ENCODE assay signal across 15 cellular contexts in the genomic region with DNA sequence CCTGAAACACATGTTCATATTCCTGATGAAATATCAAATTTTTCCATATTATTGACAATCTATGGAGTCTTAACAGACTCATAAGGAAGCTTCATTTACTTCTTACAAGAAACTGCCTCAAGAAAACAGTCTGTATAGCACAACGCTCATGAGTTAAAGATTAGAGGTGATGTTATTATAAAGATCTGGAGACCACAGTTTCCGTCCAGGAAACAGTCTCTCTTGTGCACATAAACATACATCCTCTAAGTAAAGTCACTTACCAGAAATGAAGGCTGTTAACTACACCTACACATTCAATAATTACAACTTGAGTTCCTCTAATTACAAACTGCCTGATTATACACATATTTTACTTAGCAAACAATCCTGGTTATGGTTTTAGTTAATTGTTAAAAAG.
A peak's percentile ranks its signal among the peaks of the same experiment; 100 is the strongest.
DNase-seq lines count a peak whose midpoint lies in the region; ATAC-seq and TF ChIP-seq lines count a peak whose summit lies in the region.
"Had no signal": no experiment of that assay in that cellular context is flagged by ENCODE, and none has a peak within 500 bp of the region (broad histone marks: within the 10 kb centered on the region; RNA-seq: fewer than 3 reads in every experiment).

No MANE protein-coding gene starts in this region.

- H3K36me3 Mint-ChIP-seq in CD8-positive, alpha-beta memory T cell = peaks cover 10 to 25% (median 15%) of the 10 kb centered on the region in 3 donors
- peaks cover 33% of the 10 kb centered on the region for H3K36me3 Mint-ChIP-seq in activated T-helper 1 cell treated with anti-CD3 and anti-CD28 coated beads, Interleukin-12 subunit alpha, Interleukin-12 subunit beta, Interleukin-2, Interleukin-4 antibody, amounts not matched to agents 30 ng/mL and 10 ng/mL and 1 ng/mL, durations not matched to agents 14 hours and 24 hours and 36 hours (ENCODE audit: low read depth)
- H3K36me3 Mint-ChIP-seq in naive B cell = peaks cover 18 to 27% of the 10 kb centered on the region in 2 donors

- H3K4me3 ChIP-seq in CD8-positive, alpha-beta memory T cell (ENCODE audit: low read length) = peak overlapping the region; percentile 66
- H3K4me3 ChIP-seq in testis = no peak overlapping the region

- no peak for TF ChIP-seq POLR2A in testis (IDR thresholded peaks at IDR 0.05)

- peak overlapping the region; percentile 91 to 98 (median 96) for H3K27ac Mint-ChIP-seq in CD8-positive, alpha-beta memory T cell
- H3K27ac Mint-ChIP-seq in activated T-helper 1 cell treated with anti-CD3 and anti-CD28 coated beads, Interleukin-12 subunit alpha, Interleukin-12 subunit beta, Interleukin-2, Interleukin-4 antibody, amounts not matched to agents 30 ng/mL and 10 ng/mL and 1 ng/mL, durations not matched to agents 14 hours and 24 hours and 36 hours = peak overlapping the region; percentile 92
- H3K27ac Mint-ChIP-seq in naive B cell = peak overlapping the region; percentile 86 to 96 (median 92)

- CTCF ChIA-PET in CD8-positive, alpha-beta memory T cell (lab: Charles Lee) = interaction anchor here (0.9 to 1.2 kb wide), 2 partner anchors 12 to 41 kb away, joined by 3 to 4 read pairs; no protein-coding TSS in a partner anchor

- H3K4me3 Mint-ChIP-seq in CD8-positive, alpha-beta memory T cell = peak overlapping the region; percentile 90 to 100 (median 95)
- peak overlapping the region; percentile 94 for H3K4me3 Mint-ChIP-seq in activated T-helper 1 cell treated with anti-CD3 and anti-CD28 coated beads, Interleukin-12 subunit alpha, Interleukin-12 subunit beta, Interleukin-2, Interleukin-4 antibody, amounts not matched to agents 30 ng/mL and 10 ng/mL and 1 ng/mL, durations not matched to agents 14 hours and 24 hours and 36 hours
- H3K4me3 Mint-ChIP-seq in naive B cell = peak overlapping the region; percentile 74 to 93 (median 86)

- H3K9me3 Mint-ChIP-seq in CD8-positive, alpha-beta memory T cell = no peaks in the 10 kb centered on the region
- H3K9me3 Mint-ChIP-seq in activated T-helper 1 cell treated with anti-CD3 and anti-CD28 coated beads, Interleukin-12 subunit alpha, Interleukin-12 subunit beta, Interleukin-2, Interleukin-4 antibody, amounts not matched to agents 30 ng/mL and 10 ng/mL and 1 ng/mL, durations not matched to agents 14 hours and 24 hours and 36 hours = no peaks in the 10 kb centered on the region
- H3K9me3 Mint-ChIP-seq in naive B cell = no peaks in the 10 kb centered on the region

- POLR2A ChIA-PET in CD8-positive, alpha-beta memory T cell (lab: Charles Lee) = interaction anchor here (0.6 kb wide), 2 partner anchors 43 to 282 kb away, joined by 5 to 7 read pairs; no protein-coding TSS in a partner anchor

- peaks cover 46% of the 10 kb centered on the region for H3K4me1 ChIP-seq in CD8-positive, alpha-beta memory T cell (ENCODE audit: insufficient read depth, low read length)
- no peaks in the 10 kb centered on the region for H3K4me1 ChIP-seq in testis
- H3K4me1 ChIP-seq: heart left ventricle had no signal

- intact Hi-C loops in activated T-helper 1 cell treated with anti-CD3 and anti-CD28 coated beads, Interleukin-12 subunit alpha, Interleukin-12 subunit beta, Interleukin-2, Interleukin-4 antibody, amounts not matched to agents 30 ng/mL and 10 ng/mL and 1 ng/mL, durations not matched to agents 14 hours and 24 hours and 36 hours (cut with micrococcal nuclease) = loop anchor here (1.0 to 2.0 kb wide), 4 partner anchors 12 to 33 kb away; no protein-coding TSS in a partner anchor
- intact Hi-C loops in posterior cingulate gyrus (cut with DNase I) = no loop called here
- intact Hi-C loops in testis (cut with DNase I; ENCODE audit: low total_unique reads) = no loop called here

- ATAC-seq in HG03064 (IDR thresholded peaks at IDR 0.05; ENCODE audit: low read depth, unreplicated experiment) (peak; percentile 59), naive B cell (ENCODE audit: low read depth in 2 of 2) (peak; percentile 97)
- ATAC-seq: heart left ventricle, SK-N-SH treated with all-trans-retinoic acid at 6 μM for 48 hours had no signal

- 88 to 90% methylated on average over 2 of the region's 2 CpGs for WGBS in testis, 2 donors

- no peaks in the 10 kb centered on the region for H3K27me3 Mint-ChIP-seq in CD8-positive, alpha-beta memory T cell
- H3K27me3 Mint-ChIP-seq in activated T-helper 1 cell treated with anti-CD3 and anti-CD28 coated beads, Interleukin-12 subunit alpha, Interleukin-12 subunit beta, Interleukin-2, Interleukin-4 antibody, amounts not matched to agents 30 ng/mL and 10 ng/mL and 1 ng/mL, durations not matched to agents 14 hours and 24 hours and 36 hours (ENCODE audit: insufficient read depth) = no peaks in the 10 kb centered on the region
- no peaks in the 10 kb centered on the region for H3K27me3 Mint-ChIP-seq in naive B cell

- peak overlapping the region; percentile 28 for H3K27ac ChIP-seq in CD8-positive, alpha-beta memory T cell (ENCODE audit: low read depth, low read length)
- no peak overlapping the region for H3K27ac ChIP-seq in testis
- H3K27ac ChIP-seq: KMS-11 had no signal

- H3K9me3 ChIP-seq in CD8-positive, alpha-beta memory T cell (ENCODE audit: low read length) = no peaks in the 10 kb centered on the region
- H3K9me3 ChIP-seq in testis = no peaks in the 10 kb centered on the region
- H3K9me3 ChIP-seq: heart left ventricle had no signal

- DNase-seq in CD8-positive, alpha-beta memory T cell = peak in 2 of 5 donors; percentile 45 to 66
- peak; percentile 34 for DNase-seq in activated T-helper 1 cell treated with anti-CD3 and anti-CD28 coated beads, Interleukin-12 subunit alpha, Interleukin-12 subunit beta, Interleukin-2, Interleukin-4 antibody, amounts not matched to agents 30 ng/mL and 10 ng/mL and 1 ng/mL, durations not matched to agents 14 hours and 24 hours and 36 hours (ENCODE audit: low spot score)
- peak; percentile 18 for DNase-seq in naive B cell
- no peak for DNase-seq in posterior cingulate gyrus
- no peak for DNase-seq in EL
- DNase-seq in testis = no peak
- no peak for DNase-seq in NCI-H1417 treated with DMSO at 0.1 percent for 48 hours (lab: John Stamatoyannopoulos, UW)
- DNase-seq: activated CD4-positive, alpha-beta T cell treated with anti-CD3 and anti-CD28 coated beads, Interleukin-2, amount 50 U/mL, for 48 hours; H7; heart left ventricle; NCI-H2029; stimulated activated CD4-positive, alpha-beta T cell treated with anti-CD3 and anti-CD28 coated beads, Interleukin-2, amount 100 ng/mL, for 24 hours had no signal

- peaks cover 4% of the 10 kb centered on the region for H3K36me3 ChIP-seq in CD8-positive, alpha-beta memory T cell (ENCODE audit: insufficient read depth, low read length)
- H3K36me3 ChIP-seq in testis (ENCODE audit: low read depth, missing control alignments) = no peaks in the 10 kb centered on the region

- no peaks in the 10 kb centered on the region for H3K27me3 ChIP-seq in CD8-positive, alpha-beta memory T cell (ENCODE audit: insufficient read depth, low read length, poor library complexity, severe bottlenecking)
- no peaks in the 10 kb centered on the region for H3K27me3 ChIP-seq in testis
- H3K27me3 ChIP-seq: heart left ventricle had no signal

- peaks cover 56 to 83% (median 81%) of the 10 kb centered on the region in 3 donors for H3K4me1 Mint-ChIP-seq in CD8-positive, alpha-beta memory T cell
- H3K4me1 Mint-ChIP-seq in activated T-helper 1 cell treated with anti-CD3 and anti-CD28 coated beads, Interleukin-12 subunit alpha, Interleukin-12 subunit beta, Interleukin-2, Interleukin-4 antibody, amounts not matched to agents 30 ng/mL and 10 ng/mL and 1 ng/mL, durations not matched to agents 14 hours and 24 hours and 36 hours (ENCODE audit: low read depth) = peaks cover 68% of the 10 kb centered on the region
- peaks cover 33 to 68% (median 53%) of the 10 kb centered on the region in 3 donors for H3K4me1 Mint-ChIP-seq in naive B cell

- TF ChIP-seq CTCF in testis (IDR thresholded peaks at IDR 0.05) = no peak

Comparison
In these comparisons a context has a peak if more than half of its experiments do, and no peak if none do; other contexts are left out.
1. DNase-seq: peak in activated T-helper 1 cell treated with anti-CD3 and anti-CD28 coated beads, Interleukin-12 subunit alpha, Interleukin-12 subunit beta, Interleukin-2, Interleukin-4 antibody, amounts not matched to agents 30 ng/mL and 10 ng/mL and 1 ng/mL, durations not matched to agents 14 hours and 24 hours and 36 hours (single experiment) and naive B cell (single experiment); none in posterior cingulate gyrus (0 of 10), EL (single experiment), testis (single experiment) and NCI-H1417 treated with DMSO at 0.1 percent for 48 hours (single experiment).
2. Peak in every context shown above with its lines, with median percentiles within 50 percentile points of each other: H3K27ac Mint-ChIP-seq and H3K4me3 Mint-ChIP-seq.